Comparison of ENCODE assay signal across 10 cellular contexts in the genomic region with DNA sequence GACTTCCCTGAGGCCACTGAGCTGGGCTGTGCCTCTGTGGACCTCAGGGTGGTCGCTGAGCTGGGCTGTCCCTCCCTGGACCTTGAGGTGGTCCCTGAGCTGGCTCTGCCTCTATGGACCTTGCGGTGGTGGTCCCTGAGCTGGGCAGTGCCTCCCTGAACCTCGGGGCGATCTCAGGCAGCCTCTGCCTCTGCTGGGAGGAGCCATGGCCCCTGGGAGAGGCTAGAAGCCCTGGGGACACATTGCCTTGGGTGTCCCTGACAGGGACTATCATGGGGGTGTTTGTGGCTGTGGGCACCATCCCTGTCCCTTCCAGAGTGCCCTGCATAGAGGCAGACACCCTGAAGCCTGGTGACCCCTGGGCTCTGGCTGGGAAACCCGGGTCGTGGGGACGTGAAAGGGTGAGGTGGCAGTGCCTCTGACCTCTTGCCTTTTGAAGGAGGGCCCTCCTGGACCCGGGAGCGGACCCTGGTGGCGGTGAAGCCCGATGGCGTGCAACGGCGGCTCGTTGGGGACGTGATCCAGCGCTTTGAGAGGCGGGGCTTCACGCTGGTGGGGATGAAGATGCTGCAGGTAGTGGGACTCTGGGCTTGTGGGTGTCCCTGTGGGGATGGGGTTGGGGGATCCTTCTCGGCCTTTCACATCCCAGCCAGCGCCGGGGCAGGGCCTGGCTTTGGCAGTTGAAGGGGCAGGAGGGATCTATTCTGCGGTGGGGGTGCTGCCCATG. TPM values are rescaled to one million over a fixed set of nuclear protein-coding genes. Genes with fewer than 3 reads are reported as not detected.
DNase-seq lines count a peak whose midpoint lies in the region; ATAC-seq and TF ChIP-seq lines count a peak whose summit lies in the region.
"Had no signal": no experiment of that assay in that cellular context is flagged by ENCODE, and none has a peak within 500 bp of the region (broad histone marks: within the 10 kb centered on the region; RNA-seq: fewer than 3 reads in every experiment).

No MANE protein-coding gene starts in this region.

- H3K4me3 ChIP-seq in heart right ventricle = no peak overlapping the region
- H3K4me3 ChIP-seq in mucosa of stomach (ENCODE audit: low read length) = no peak overlapping the region
- no peak overlapping the region for H3K4me3 ChIP-seq in upper lobe of right lung

- H3K36me3 ChIP-seq in heart right ventricle (peaks cover 0 to 14% (median 0%) of the 10 kb centered on the region in 9 donors), mucosa of stomach (ENCODE audit: control insufficient read depth, insufficient read depth, low read length) (no peaks in the 10 kb centered on the region), upper lobe of right lung (no peaks in the 10 kb centered on the region)

- no peak for ATAC-seq in heart right ventricle
- ATAC-seq in Right ventricle myocardium superior (ENCODE audit: poor library complexity) = no peak
- ATAC-seq in activated naive CD8-positive, alpha-beta T cell treated with anti-CD3 and anti-CD28 coated beads, Interleukin-2, amount 50 U/mL, for 24 hours = no peak
- no peak for ATAC-seq in upper lobe of right lung
- no peak for ATAC-seq in GM21717 (IDR thresholded peaks at IDR 0.05; ENCODE audit: unreplicated experiment)

- peaks cover 2 to 43% (median 29%) of the 10 kb centered on the region in 9 donors for H3K4me1 ChIP-seq in heart right ventricle
- H3K4me1 ChIP-seq in mucosa of stomach (ENCODE audit: control insufficient read depth, insufficient read depth, low read length) = peaks cover 15% of the 10 kb centered on the region
- peaks cover 25% of the 10 kb centered on the region for H3K4me1 ChIP-seq in upper lobe of right lung

- peak overlapping the region; percentile 28 for H3K9ac ChIP-seq in mucosa of stomach (ENCODE audit: low read length)

- intact Hi-C loops in heart right ventricle (cut with DNase I) (loop anchor here in 1 of 10 donors (10.0 kb wide), 1 partner anchor 86 kb away; no protein-coding TSS in a partner anchor), Right ventricle myocardium superior (cut with DNase I) (no loop called here), upper lobe of right lung (cut with DNase I) (no loop called here)

- H3K36me3 Mint-ChIP-seq in activated naive CD8-positive, alpha-beta T cell treated with anti-CD3 and anti-CD28 coated beads, Interleukin-2, amount 50 U/mL, for 24 hours (ENCODE audit: low read depth) = no peaks in the 10 kb centered on the region

- peaks cover 10% of the 10 kb centered on the region for H3K27me3 Mint-ChIP-seq in activated naive CD8-positive, alpha-beta T cell treated with anti-CD3 and anti-CD28 coated beads, Interleukin-2, amount 50 U/mL, for 24 hours

- H3K4me1 Mint-ChIP-seq in activated naive CD8-positive, alpha-beta T cell treated with anti-CD3 and anti-CD28 coated beads, Interleukin-2, amount 50 U/mL, for 24 hours = peaks cover 30% of the 10 kb centered on the region

- H3K27ac ChIP-seq in heart right ventricle = peak overlapping the region in 9 of 10 donors; percentile 65 to 91 (median 85)
- no peak overlapping the region for H3K27ac ChIP-seq in upper lobe of right lung

- WGBS in heart right ventricle, 2 donors = 83% methylated on average over 23 of the region's 23 CpGs

- no peak for DNase-seq in heart right ventricle
- no peak for DNase-seq in Right ventricle myocardium superior
- no peak for DNase-seq in activated naive CD8-positive, alpha-beta T cell treated with anti-CD3 and anti-CD28 coated beads, Interleukin-2, amount 50 U/mL, for 24 hours
- DNase-seq in upper lobe of right lung = peak; percentile 68
- DNase-seq in hepatic stellate cell (ENCODE audit: low spot score) = no peak
- no peak for DNase-seq in nucleus accumbens (lab: John Stamatoyannopoulos, UW)
- DNase-seq: NCI-H2081, SHP77 treated with DMSO at 0.1 percent for 48 hours had no signal

- TF ChIP-seq CTCF in heart right ventricle (IDR thresholded peaks at IDR 0.05) (no peak), upper lobe of right lung (IDR thresholded peaks at IDR 0.05) (no peak)

- H3K9me3 ChIP-seq in heart right ventricle (no peaks in the 10 kb centered on the region), mucosa of stomach (ENCODE audit: control insufficient read depth, low read length) (no peaks in the 10 kb centered on the region), upper lobe of right lung (no peaks in the 10 kb centered on the region)

- peak overlapping the region; percentile 54 for H3K4me3 Mint-ChIP-seq in activated naive CD8-positive, alpha-beta T cell treated with anti-CD3 and anti-CD28 coated beads, Interleukin-2, amount 50 U/mL, for 24 hours

- H3K27me3 ChIP-seq in heart right ventricle (no peaks in the 10 kb centered on the region), mucosa of stomach (ENCODE audit: control insufficient read depth, insufficient read depth, low read length) (no peaks in the 10 kb centered on the region), upper lobe of right lung (no peaks in the 10 kb centered on the region)

- H3K27ac Mint-ChIP-seq in activated naive CD8-positive, alpha-beta T cell treated with anti-CD3 and anti-CD28 coated beads, Interleukin-2, amount 50 U/mL, for 24 hours = no peak overlapping the region

- H3K9me3 Mint-ChIP-seq in activated naive CD8-positive, alpha-beta T cell treated with anti-CD3 and anti-CD28 coated beads, Interleukin-2, amount 50 U/mL, for 24 hours = no peaks in the 10 kb centered on the region

RNA-seq across cellular contexts. Expression of gene NME4, which starts 1.7 kb away (rescaled TPM):
- total RNA-seq in heart right ventricle (10 to 100 TPM; 57.8 to 97.0 (median 75.4) TPM), Right ventricle myocardium superior (81.6 TPM), upper lobe of right lung (45.6 TPM)
- 10 to 100 TPM; 48.1 to 97.2 TPM for polyA plus RNA-seq in heart right ventricle

RNA-seq across cellular contexts. Expression of gene DECR2, which starts 3.0 kb away (rescaled TPM):
- 10 to 100 TPM in 7 of 10 donors, 1 to 10 TPM in 3; 7.0 to 17.4 (median 11.6) TPM for total RNA-seq in heart right ventricle
- 10 to 100 TPM in 1 of 2 donors, 1 to 10 TPM in 1; 9.3 to 26.0 TPM for polyA plus RNA-seq in heart right ventricle
- total RNA-seq in Right ventricle myocardium superior = 9.1 TPM
- total RNA-seq in upper lobe of right lung = 14.2 TPM

RNA-seq across cellular contexts. Expression of gene PGAP6, which starts 16.9 kb away (rescaled TPM):
- total RNA-seq in heart right ventricle (10 to 100 TPM; 27.1 to 57.3 (median 33.1) TPM), Right ventricle myocardium superior (28.1 TPM), upper lobe of right lung (65.2 TPM)
- 10 to 100 TPM; 27.8 to 45.3 TPM for polyA plus RNA-seq in heart right ventricle

RNA-seq across cellular contexts. Expression of gene RAB11FIP3, which starts 26.7 kb away (rescaled TPM):
- total RNA-seq in heart right ventricle (10 to 100 TPM; 16.6 to 40.3 (median 30.4) TPM), Right ventricle myocardium superior (25.4 TPM), upper lobe of right lung (44.1 TPM)
- 10 to 100 TPM; 22.7 to 28.5 TPM for polyA plus RNA-seq in heart right ventricle

RNA-seq across cellular contexts. Expression of gene MRPL28, which starts 28.4 kb away (rescaled TPM):
- 10 to 100 TPM; 64.9 to 78.6 (median 74.6) TPM for total RNA-seq in heart right ventricle
- 100 to 1,000 TPM; 134 to 169 TPM for polyA plus RNA-seq in heart right ventricle
- total RNA-seq in Right ventricle myocardium superior = 79.6 TPM
- 39.0 TPM for total RNA-seq in upper lobe of right lung
